ENCODE assay signal across 37 cellular contexts in the genomic region with DNA sequence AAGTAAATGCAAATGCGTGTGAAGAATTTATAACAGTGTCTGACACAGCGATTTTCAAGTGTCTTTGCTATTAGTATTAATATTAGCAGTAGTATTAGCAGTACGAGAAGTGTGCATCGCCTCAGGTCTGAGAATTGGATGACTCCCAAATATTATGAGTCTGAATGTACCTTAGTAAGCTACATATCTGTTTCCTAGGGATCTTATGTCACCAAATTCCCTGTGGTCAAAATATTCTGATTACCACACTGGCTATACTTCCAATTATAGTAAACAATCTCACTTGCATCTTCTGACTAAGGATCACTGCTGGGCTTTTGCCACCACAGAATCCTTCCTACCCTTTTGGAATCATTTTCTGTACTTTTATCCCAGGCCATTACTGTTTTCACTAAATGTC.
"Had no signal": no experiment of that assay in that cellular context is flagged by ENCODE, and none has a peak within 500 bp of the region (broad histone marks: within the 10 kb centered on the region; RNA-seq: fewer than 3 reads in every experiment).

No MANE protein-coding gene starts in this region.

- ATAC-seq: Right ventricle myocardium inferior, SK-N-SH treated with all-trans-retinoic acid at 6 μM for 48 hours, T-cell, T-helper 17 cell had no signal

- H3K27ac Mint-ChIP-seq: activated B cell treated with CpG ODN at 0.5 μM for 24 hours; activated CD4-positive, alpha-beta memory T cell treated with anti-CD3 and anti-CD28 coated beads for 36 hours; activated naive CD4-positive, alpha-beta T cell treated with anti-CD3 and anti-CD28 coated beads, Interleukin-2, amount 10 ng/mL, durations not matched to agents 7 days and 5 days; activated naive CD8-positive, alpha-beta T cell treated with anti-CD3 and anti-CD28 coated beads for 36 hours; brain; T-cell; T-helper 17 cell had no signal

- H3K27me3 ChIP-seq: ascending aorta, Peyer's patch had no signal

- H3K27me3 Mint-ChIP-seq: activated B cell treated with CpG ODN at 0.5 μM for 24 hours; activated CD4-positive, alpha-beta memory T cell treated with anti-CD3 and anti-CD28 coated beads for 36 hours; activated naive CD4-positive, alpha-beta T cell treated with anti-CD3 and anti-CD28 coated beads, Interleukin-2, amount 10 ng/mL, durations not matched to agents 7 days and 5 days; activated naive CD8-positive, alpha-beta T cell treated with anti-CD3 and anti-CD28 coated beads for 36 hours; brain; T-cell; T-helper 17 cell had no signal

- H3K4me1 ChIP-seq: ascending aorta, Peyer's patch had no signal

- H3K36me3 Mint-ChIP-seq: activated CD4-positive, alpha-beta memory T cell treated with anti-CD3 and anti-CD28 coated beads for 36 hours; activated naive CD4-positive, alpha-beta T cell treated with anti-CD3 and anti-CD28 coated beads, Interleukin-2, amount 10 ng/mL, durations not matched to agents 7 days and 5 days; activated naive CD8-positive, alpha-beta T cell treated with anti-CD3 and anti-CD28 coated beads for 36 hours; brain; T-cell had no signal

- H3K4me1 Mint-ChIP-seq: activated B cell treated with CpG ODN at 0.5 μM for 24 hours; activated naive CD4-positive, alpha-beta T cell treated with anti-CD3 and anti-CD28 coated beads, Interleukin-2, amount 10 ng/mL, durations not matched to agents 7 days and 5 days; activated naive CD8-positive, alpha-beta T cell treated with anti-CD3 and anti-CD28 coated beads for 36 hours; brain; T-cell; T-helper 17 cell had no signal

- H3K27ac ChIP-seq: ascending aorta, Peyer's patch, VCaP had no signal

- H3K4me3 ChIP-seq: ascending aorta, Peyer's patch had no signal

- H3K9me3 Mint-ChIP-seq: brain had no signal

- H3K36me3 ChIP-seq: ascending aorta, Peyer's patch had no signal

- H3K9me3 ChIP-seq: ascending aorta, Peyer's patch had no signal

- DNase-seq: activated B cell treated with CpG ODN at 0.5 μM for 24 hours; activated CD4-positive, alpha-beta memory T cell treated with anti-CD3 and anti-CD28 coated beads for 36 hours; activated CD4-positive, alpha-beta T cell treated with anti-CD3 and anti-CD28 coated beads for 4 hours; activated CD4-positive, alpha-beta T cell treated with anti-CD3 and anti-CD28 coated beads, Interleukin-2, amount 50 U/mL, for 1 hour; activated CD4-positive, CD25-positive, alpha-beta regulatory T cell treated with anti-CD3 and anti-CD28 coated beads, Interleukin-2, amount 50 U/mL, for 72 hours; activated CD8-positive, alpha-beta memory T cell treated with anti-CD3 and anti-CD28 coated beads, Interleukin-2, amount 50 U/mL, for 4 hours; activated effector memory CD4-positive, alpha-beta T cell treated with Interleukin-2 at 50 U/mL for 16 hours; activated naive CD4-positive, alpha-beta T cell treated with anti-CD3 and anti-CD28 coated beads, Interleukin-2, amount 10 ng/mL, durations not matched to agents 7 days and 5 days; activated naive CD8-positive, alpha-beta T cell treated with anti-CD3 and anti-CD28 coated beads for 36 hours; activated T-cell treated with anti-CD3 and anti-CD28 coated beads for 4 hours; activated T-cell treated with anti-CD3 and anti-CD28 coated beads, Interleukin-2, amount 50 U/mL, for 48 hours; amniotic stem cell; Kasumi-1; KBM-7; NCI-H1092 treated with DMSO at 0.1 percent for 48 hours; NCI-H1417; NCI-H146; NCI-H187; NCI-H2029 treated with DMSO at 0.1 percent for 48 hours; NCI-H2107; NCI-H2171; NCI-H2227 treated with DMSO at 0.1 percent for 48 hours; NCI-H446; NCI-H510A treated with DMSO at 0.1 percent for 48 hours; NCI-H526 treated with DMSO at 0.1 percent for 48 hours; NCI-H82; Peyer's patch; RPMI8226; SIG-M5; T-cell; T-helper 17 cell; T-helper 9 cell had no signal

- H3K4me3 Mint-ChIP-seq: activated B cell treated with CpG ODN at 0.5 μM for 24 hours; activated CD4-positive, alpha-beta memory T cell treated with anti-CD3 and anti-CD28 coated beads for 36 hours; activated naive CD4-positive, alpha-beta T cell treated with anti-CD3 and anti-CD28 coated beads, Interleukin-2, amount 10 ng/mL, durations not matched to agents 7 days and 5 days; activated naive CD8-positive, alpha-beta T cell treated with anti-CD3 and anti-CD28 coated beads for 36 hours; brain; T-cell; T-helper 17 cell had no signal
